In genomic region chrX:13076176-13076956, GRCh38 we compare ENCODE assay signal across 9 cellular contexts. TPM values are rescaled to one million over a fixed set of nuclear protein-coding genes. Genes with fewer than 3 reads are reported as not detected.
DNase-seq lines count a peak whose midpoint lies in the region; ATAC-seq and TF ChIP-seq lines count a peak whose summit lies in the region.
"Had no signal": no experiment of that assay in that cellular context is flagged by ENCODE, and none has a peak within 500 bp of the region (broad histone marks: within the 10 kb centered on the region; RNA-seq: fewer than 3 reads in every experiment).

No MANE protein-coding gene starts in this region.

- no peak overlapping the region for H3K4me3 Mint-ChIP-seq in neural crest cell
- H3K4me3 Mint-ChIP-seq: brain had no signal

- H3K27ac Mint-ChIP-seq in neural crest cell (ENCODE audit: unreplicated experiment): peak overlapping the region; percentile 57
- H3K27ac Mint-ChIP-seq: brain had no signal

- H3K4me3 ChIP-seq in SK-N-SH (ENCODE audit: low read depth in 2 of 2, low read length in 1 of 2) (no peak overlapping the region), esophagus squamous epithelium (no peak overlapping the region)

- H3K4me2 ChIP-seq in SK-N-SH: no peak overlapping the region

- intact Hi-C loops in esophagus squamous epithelium (cut with DNase I) (no loop called here), Right ventricle myocardium inferior (cut with DNase I) (no loop called here)

- H3K9ac ChIP-seq in SK-N-SH: no peak overlapping the region

- TF ChIP-seq RAD21 in SK-N-SH (IDR thresholded peaks at IDR 0.05; ENCODE audit: low read length): no peak

- no peak for TF ChIP-seq EP300 in SK-N-SH (IDR thresholded peaks at IDR 0.05; ENCODE audit: borderline replicate concordance in 1 of 2, low read depth in 1 of 2, low read length in 1 of 2)

- WGBS in SK-N-SH (ENCODE audit: low lambda C conversion rate): 45% methylated on average over 4 of the region's 4 CpGs
- WGBS in esophagus squamous epithelium, 2 donors: 73 to 89% methylated on average over 4 of the region's 4 CpGs

- H3K27ac ChIP-seq in SK-N-SH (ENCODE audit: low read depth in 2 of 2, low read length in 1 of 2) (peak overlapping the region in 1 of 2 experiments; percentile 84; a peak in 1 of 4 replicates), esophagus squamous epithelium (no peak overlapping the region)

- POLR2A ChIA-PET in SK-N-SH (lab: Yijun Ruan, JAX): no interaction called here

- peaks cover 3% of the 10 kb centered on the region for H3K36me3 Mint-ChIP-seq in neural crest cell (ENCODE audit: low read depth)
- H3K36me3 Mint-ChIP-seq: brain had no signal

- H3K36me3 ChIP-seq in SK-N-SH (replicated peaks in 1 of 2; ENCODE audit: control insufficient read depth in 1 of 2, insufficient read depth in 2 of 2, low read length in 1 of 2) (no peaks in the 10 kb centered on the region), esophagus squamous epithelium (no peaks in the 10 kb centered on the region)

- H2AFZ ChIP-seq in SK-N-SH (ENCODE audit: low read depth): no peak overlapping the region

- H3F3A ChIP-seq in SK-N-SH (replicated peaks; ENCODE audit: insufficient read depth): peaks cover 14% of the 10 kb centered on the region

- TF ChIP-seq CTCF in SK-N-SH (IDR thresholded peaks at IDR 0.05) (no peak), neural crest cell (conservative IDR thresholded peaks at IDR 0.05) (no peak), esophagus squamous epithelium (IDR thresholded peaks at IDR 0.05) (no peak)

- no peaks in the 10 kb centered on the region for H3K9me2 ChIP-seq in SK-N-SH

- ATAC-seq in GM18861 (IDR thresholded peaks at IDR 0.05; ENCODE audit: unreplicated experiment) (peak; percentile 46), HG02678 (IDR thresholded peaks at IDR 0.05; ENCODE audit: unreplicated experiment) (peak; percentile 45), Right ventricle myocardium inferior (no peak), HG03025 (IDR thresholded peaks at IDR 0.05; ENCODE audit: low FRiP score, unreplicated experiment) (no peak)

- H3K4me1 ChIP-seq in SK-N-SH (ENCODE audit: control insufficient read depth in 1 of 2, insufficient read depth in 2 of 2, low read depth in 1 of 2, low read length in 1 of 2) (0 out of 4 replicates have a peak, but pooled peaks cover 0 to 7% of the 10 kb centered on the region in 2 experiments), esophagus squamous epithelium (no peaks in the 10 kb centered on the region)

- no peak for TF ChIP-seq POLR2A in esophagus squamous epithelium (IDR thresholded peaks at IDR 0.05)

- peaks cover 7% of the 10 kb centered on the region for H3K4me1 Mint-ChIP-seq in neural crest cell

- no peaks in the 10 kb centered on the region for H3K27me3 ChIP-seq in SK-N-SH (ENCODE audit: insufficient read depth)
- no peaks in the 10 kb centered on the region for H3K27me3 ChIP-seq in esophagus squamous epithelium

- H3K79me2 ChIP-seq in SK-N-SH (ENCODE audit: insufficient read depth): no peaks in the 10 kb centered on the region

- H3K9me3 ChIP-seq in SK-N-SH: no peaks in the 10 kb centered on the region
- H3K9me3 ChIP-seq in esophagus squamous epithelium: no peaks in the 10 kb centered on the region

- DNase-seq in SK-N-SH (no peak), neural crest cell (ENCODE audit: low read depth, low spot score) (no peak), esophagus squamous epithelium (lab: John Stamatoyannopoulos, UW) (no peak), Right ventricle myocardium inferior (ENCODE audit: missing footprints) (no peak), SHP77 treated with DMSO at 0.1 percent for 48 hours (lab: John Stamatoyannopoulos, UW) (no peak)

- CTCF ChIA-PET in SK-N-SH (lab: Yijun Ruan, JAX): no interaction called here

- H4K20me1 ChIP-seq in SK-N-SH (ENCODE audit: insufficient read depth): no peaks in the 10 kb centered on the region

- peaks cover 4% of the 10 kb centered on the region for H3K9me3 Mint-ChIP-seq in neural crest cell

- H3K27me3 Mint-ChIP-seq in neural crest cell (ENCODE audit: low read depth): no peaks in the 10 kb centered on the region

TF ChIP-seq in SK-N-SH, 30 proteins besides CTCF, POLR2A, EP300 and RAD21:
- TF ChIP-seq TCF12 (IDR thresholded peaks at IDR 0.05): no peak
- peak; percentile 24; the same call in 1 of the 2 replicates for TF ChIP-seq PBX3 (IDR thresholded peaks at IDR 0.05)
- TF ChIP-seq ZBTB33 (IDR thresholded peaks at IDR 0.05; ENCODE audit: borderline replicate concordance, low read depth): no peak

RNA-seq across cellular contexts. Expression of gene FAM9C, which starts 31.9 kb away (rescaled TPM):
- polyA plus RNA-seq in SK-N-SH (2012; rRNA removed): 1.9 and 2.6 TPM in 2 replicates
- 2.4 and 2.5 TPM in 2 replicates for polyA plus RNA-seq in SK-N-SH (2012; cell fraction: cytosol; rRNA removed)
- polyA plus RNA-seq in SK-N-SH (2012; cell fraction: nucleus; rRNA removed): 3.1 and 6.2 TPM in 2 replicates
- total RNA-seq in neural crest cell (0.07 and 0.25 TPM in 2 replicates), esophagus squamous epithelium (not detected), Right ventricle myocardium inferior (0.38 TPM)

Comparison
In these comparisons a context has a peak if more than half of its experiments do, and no peak if none do; other contexts are left out.
1. ATAC-seq: peak in GM18861 (single experiment) and HG02678 (single experiment); none in Right ventricle myocardium inferior (single experiment) and HG03025 (single experiment).